ENCODE assay signal across 10 cellular contexts in genomic region chr1:76254165-76255043, GRCh38.
DNase-seq lines count a peak whose midpoint lies in the region; ATAC-seq and TF ChIP-seq lines count a peak whose summit lies in the region.
"Had no signal": no experiment of that assay in that cellular context is flagged by ENCODE, and none has a peak within 500 bp of the region (broad histone marks: within the 10 kb centered on the region; RNA-seq: fewer than 3 reads in every experiment).

No MANE protein-coding gene starts in this region.

- H3K79me2 ChIP-seq in mesendoderm (ENCODE audit: control insufficient read depth, insufficient read depth, low read length), result no peaks in the 10 kb centered on the region

- in situ Hi-C loops in astrocyte of the cerebellum (cut with HindIII; ENCODE audit: low sequenced_read_pairs), result loop anchor here (5.0 kb wide), 1 partner anchor 33 kb away; no protein-coding TSS in a partner anchor

- H3K79me1 ChIP-seq in mesendoderm (ENCODE audit: low read length), result no peaks in the 10 kb centered on the region

- peak overlapping the region; percentile 79 for H3K27ac Mint-ChIP-seq in activated T-cell treated with anti-CD3 and anti-CD28 coated beads, Interleukin-2, amount 50 U/mL, for 24 hours
- H3K27ac Mint-ChIP-seq in stimulated activated naive B cell treated with anti-CD40 and anti-IgM and Interleukin-4, amounts not matched to agents 10 μg/mL and 1 μg/mL and 100 μg/mL, for 72 hours, result no peak overlapping the region

- H3K4me1 Mint-ChIP-seq in activated T-cell treated with anti-CD3 and anti-CD28 coated beads, Interleukin-2, amount 50 U/mL, for 24 hours (ENCODE audit: low read depth), result peaks cover 62% of the 10 kb centered on the region
- H3K4me1 Mint-ChIP-seq in stimulated activated naive B cell treated with anti-CD40 and anti-IgM and Interleukin-4, amounts not matched to agents 10 μg/mL and 1 μg/mL and 100 μg/mL, for 72 hours, result peaks cover 10 to 43% of the 10 kb centered on the region in 2 donors

- H3K4me3 Mint-ChIP-seq in activated T-cell treated with anti-CD3 and anti-CD28 coated beads, Interleukin-2, amount 50 U/mL, for 24 hours, result no peak overlapping the region
- H3K4me3 Mint-ChIP-seq in stimulated activated naive B cell treated with anti-CD40 and anti-IgM and Interleukin-4, amounts not matched to agents 10 μg/mL and 1 μg/mL and 100 μg/mL, for 72 hours, result no peak overlapping the region

- no peak overlapping the region for H3K56ac ChIP-seq in mesendoderm (ENCODE audit: low read length)

- H3K4me3 ChIP-seq in astrocyte of the cerebellum (ENCODE audit: low read depth, low read length) (no peak overlapping the region), mesendoderm (ENCODE audit: low read length) (no peak overlapping the region)
- H3K4me3 ChIP-seq: BLaER1 treated with 17β-estradiol and CSF1 and Interleukin-3, amounts not matched to agents 10 nM and 100 nM had no signal

- ATAC-seq in HG03520 (IDR thresholded peaks at IDR 0.05; ENCODE audit: unreplicated experiment) (no peak), GM18498 (IDR thresholded peaks at IDR 0.05; ENCODE audit: unreplicated experiment) (no peak)
- no peak for ATAC-seq in stimulated activated naive B cell treated with anti-CD40 and anti-IgM and Interleukin-4, amounts not matched to agents 10 μg/mL and 1 μg/mL and 100 μg/mL, for 72 hours (replicated peaks)
- ATAC-seq: activated CD4-positive, CD25-positive, alpha-beta regulatory T cell treated with anti-CD3 and anti-CD28 coated beads, Interleukin-2, amount 50 U/mL, for 24 hours had no signal

- H3K36me3 ChIP-seq in mesendoderm (ENCODE audit: control insufficient read depth, insufficient read depth, low read length), result no peaks in the 10 kb centered on the region
- H3K36me3 ChIP-seq: BLaER1 treated with 17β-estradiol and CSF1 and Interleukin-3, amounts not matched to agents 10 nM and 100 nM had no signal

- H3K27ac ChIP-seq in mesendoderm (ENCODE audit: low read depth, low read length), result no peak overlapping the region

- no peak overlapping the region for H2BK5ac ChIP-seq in mesendoderm (ENCODE audit: low read length)

- no peak overlapping the region for H4K8ac ChIP-seq in mesendoderm (ENCODE audit: low read depth, low read length)

- no peak overlapping the region for H2AK5ac ChIP-seq in mesendoderm (ENCODE audit: low read length)

- no peak for TF ChIP-seq CTCF in astrocyte of the cerebellum (IDR thresholded peaks at IDR 0.05; ENCODE audit: low read depth, low read length, missing control alignments)

- H3K18ac ChIP-seq in mesendoderm (ENCODE audit: low read length), result peak overlapping the region; percentile 39

- no peak overlapping the region for H3K4me2 ChIP-seq in mesendoderm (ENCODE audit: low read length)

- H2BK120ac ChIP-seq in mesendoderm (ENCODE audit: low read depth, low read length), result peak overlapping the region; percentile 1

- no peak overlapping the region for H3K4ac ChIP-seq in mesendoderm (ENCODE audit: low read depth, low read length)

- no peaks in the 10 kb centered on the region for H3K36me3 Mint-ChIP-seq in activated T-cell treated with anti-CD3 and anti-CD28 coated beads, Interleukin-2, amount 50 U/mL, for 24 hours (ENCODE audit: low read depth)
- H3K36me3 Mint-ChIP-seq in stimulated activated naive B cell treated with anti-CD40 and anti-IgM and Interleukin-4, amounts not matched to agents 10 μg/mL and 1 μg/mL and 100 μg/mL, for 72 hours, result peaks cover 4 to 6% of the 10 kb centered on the region in 2 donors

- WGBS in mesendoderm (ENCODE audit: extremely low coverage, insufficient coverage, low lambda C conversion rate), result no CpG with 5 or more reads among the region's 9 CpGs

- peaks cover 9% of the 10 kb centered on the region for H3K4me1 ChIP-seq in mesendoderm (ENCODE audit: control insufficient read depth, low read depth, low read length)

- no peaks in the 10 kb centered on the region for H3K27me3 Mint-ChIP-seq in activated T-cell treated with anti-CD3 and anti-CD28 coated beads, Interleukin-2, amount 50 U/mL, for 24 hours
- no peaks in the 10 kb centered on the region for H3K27me3 Mint-ChIP-seq in stimulated activated naive B cell treated with anti-CD40 and anti-IgM and Interleukin-4, amounts not matched to agents 10 μg/mL and 1 μg/mL and 100 μg/mL, for 72 hours

- no peak overlapping the region for H2BK15ac ChIP-seq in mesendoderm (replicated peaks; ENCODE audit: low read depth)

- no peak for DNase-seq in activated T-cell treated with anti-CD3 and anti-CD28 coated beads, Interleukin-2, amount 50 U/mL, for 24 hours
- DNase-seq in activated T-cell treated with anti-CD3 and anti-CD28 coated beads for 4 hours (no peak), NCI-H2081 (lab: John Stamatoyannopoulos, UW) (peak; percentile 61 to 78), astrocyte of the cerebellum (ENCODE audit: low read depth) (peak; percentile 31), mesendoderm (peak; percentile 76)
- DNase-seq in stimulated activated naive B cell treated with anti-CD40 and anti-IgM and Interleukin-4, amounts not matched to agents 10 μg/mL and 1 μg/mL and 100 μg/mL, for 72 hours, result no peak

- no peak overlapping the region for H3K23ac ChIP-seq in mesendoderm (ENCODE audit: low read length)

- peaks cover 3% of the 10 kb centered on the region for H3K9me3 Mint-ChIP-seq in activated T-cell treated with anti-CD3 and anti-CD28 coated beads, Interleukin-2, amount 50 U/mL, for 24 hours
- H3K9me3 Mint-ChIP-seq in stimulated activated naive B cell treated with anti-CD40 and anti-IgM and Interleukin-4, amounts not matched to agents 10 μg/mL and 1 μg/mL and 100 μg/mL, for 72 hours, result no peaks in the 10 kb centered on the region

- no peak overlapping the region for H4K5ac ChIP-seq in mesendoderm (ENCODE audit: low read length)

- H3K27me3 ChIP-seq in mesendoderm (ENCODE audit: insufficient read depth, low read length, poor library complexity), result no peaks in the 10 kb centered on the region
- H3K27me3 ChIP-seq: BLaER1 treated with 17β-estradiol and CSF1 and Interleukin-3, amounts not matched to agents 10 nM and 100 nM had no signal

- H3K9ac ChIP-seq in mesendoderm (ENCODE audit: low read length), result no peak overlapping the region
- H3K9ac ChIP-seq: BLaER1 treated with 17β-estradiol and CSF1 and Interleukin-3, amounts not matched to agents 10 nM and 100 nM had no signal

Comparison
In these comparisons a context has a peak if more than half of its experiments do, and no peak if none do; other contexts are left out.
1. DNase-seq: peak in NCI-H2081 (2 of 2), astrocyte of the cerebellum (single experiment) and mesendoderm (single experiment); none in activated T-cell treated with anti-CD3 and anti-CD28 coated beads, Interleukin-2, amount 50 U/mL, for 24 hours (single experiment), activated T-cell treated with anti-CD3 and anti-CD28 coated beads for 4 hours (single experiment) and stimulated activated naive B cell treated with anti-CD40 and anti-IgM and Interleukin-4, amounts not matched to agents 10 μg/mL and 1 μg/mL and 100 μg/mL, for 72 hours (single experiment).